Comparison of ENCODE assay signal across 8 cellular contexts in the genomic region with DNA sequence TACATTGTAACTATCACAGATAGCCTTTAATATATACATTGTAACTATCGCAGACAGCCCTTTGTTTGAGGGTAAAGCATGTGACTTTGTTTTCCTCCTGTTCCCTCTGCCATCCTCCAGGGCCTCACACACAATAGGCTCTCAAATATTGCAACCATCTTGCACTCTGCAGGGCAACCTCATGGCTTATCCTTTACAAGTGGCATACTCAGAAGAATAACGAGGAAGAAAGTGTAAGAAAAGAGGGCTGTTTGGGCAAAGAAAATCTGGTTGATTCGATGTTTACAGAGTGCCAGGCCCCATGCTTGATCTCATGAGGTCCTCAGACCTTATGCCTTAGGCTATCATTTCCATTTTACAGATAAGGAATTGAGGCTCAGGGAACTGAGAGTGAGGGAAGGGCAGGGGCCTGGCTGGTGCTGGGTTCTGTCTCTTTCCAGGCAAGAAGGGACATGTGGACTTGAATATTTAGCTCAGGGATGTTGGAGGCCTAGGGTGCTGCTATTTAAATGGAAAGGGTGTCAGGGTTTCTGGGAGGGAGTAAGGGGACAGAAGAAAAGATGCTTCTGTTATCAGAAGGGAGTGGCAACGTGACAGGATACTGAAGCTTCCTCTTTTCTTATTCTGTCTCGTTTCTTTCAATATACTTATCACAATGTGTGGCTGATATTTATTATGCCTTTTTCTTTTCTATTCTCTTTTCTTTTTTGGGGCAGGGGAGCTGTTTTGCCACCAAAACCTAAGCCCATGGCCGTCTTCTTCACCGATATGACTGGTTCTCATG. TPM values are rescaled to one million over a fixed set of nuclear protein-coding genes. Genes with fewer than 3 reads are reported as not detected.
DNase-seq lines count a peak whose midpoint lies in the region; ATAC-seq and TF ChIP-seq lines count a peak whose summit lies in the region.

No MANE protein-coding gene starts in this region.

- H3K27me3 ChIP-seq in DND-41 (ENCODE audit: insufficient read depth, low read length, poor library complexity) (no peaks in the 10 kb centered on the region), colonic mucosa (no peaks in the 10 kb centered on the region), neural progenitor cell (no peaks in the 10 kb centered on the region), gastroesophageal sphincter (peaks cover 13% of the 10 kb centered on the region)

- H3K36me3 Mint-ChIP-seq in neural progenitor cell, result no peaks in the 10 kb centered on the region

- H3K4me3 Mint-ChIP-seq in neural progenitor cell, result peak overlapping the region; percentile 99

- no peaks in the 10 kb centered on the region for H3K9me3 Mint-ChIP-seq in neural progenitor cell

- H3K79me2 ChIP-seq in DND-41 (ENCODE audit: insufficient read depth, low read length), result peaks cover 43% of the 10 kb centered on the region
- peaks cover 36% of the 10 kb centered on the region for H3K79me2 ChIP-seq in neural progenitor cell (ENCODE audit: low read depth)

- no peak overlapping the region for H3K27ac Mint-ChIP-seq in neural progenitor cell

- H3K36me3 ChIP-seq in DND-41 (ENCODE audit: insufficient read depth, low read length) (no peaks in the 10 kb centered on the region), colonic mucosa (no peaks in the 10 kb centered on the region), neural progenitor cell (no peaks in the 10 kb centered on the region), gastroesophageal sphincter (no peaks in the 10 kb centered on the region)

- H3K27ac ChIP-seq in DND-41 (ENCODE audit: low read length) (peak overlapping the region; percentile 84), colonic mucosa (no peak overlapping the region), neural progenitor cell (no peak overlapping the region), gastroesophageal sphincter (peak overlapping the region in 1 of 4 donors; percentile 88)

- H2AFZ ChIP-seq in DND-41 (ENCODE audit: low read depth, low read length), result peak overlapping the region; percentile 89; the same call in 1 of the 2 replicates
- H2AFZ ChIP-seq in neural progenitor cell (replicated peaks), result no peak overlapping the region

- TF ChIP-seq POLR2A in gastroesophageal sphincter (IDR thresholded peaks at IDR 0.05), result no peak

- no peak for TF ChIP-seq CTCF in DND-41 (IDR thresholded peaks at IDR 0.05; ENCODE audit: borderline replicate concordance, extremely low read depth, low read length, poor library complexity, severe bottlenecking)
- no peak for TF ChIP-seq CTCF in colonic mucosa (IDR thresholded peaks at IDR 0.05)
- TF ChIP-seq CTCF in neural progenitor cell (IDR thresholded peaks at IDR 0.05), result no peak
- TF ChIP-seq CTCF in gastroesophageal sphincter (IDR thresholded peaks at IDR 0.05), result no peak

- DNase-seq in DND-41 (no peak), MV-4-11 (lab: John Stamatoyannopoulos, UW) (peak; percentile 39), colonic mucosa (no peak), neural progenitor cell (ENCODE audit: low spot score) (no peak), NCI-H1694 treated with DMSO at 0.1 percent for 48 hours (lab: John Stamatoyannopoulos, UW) (no peak), NCI-H446 treated with DMSO at 0.1 percent for 48 hours (lab: John Stamatoyannopoulos, UW) (no peak), dermis blood vessel endothelial cell (no peak)

- peaks cover 4% of the 10 kb centered on the region for H3K27me3 Mint-ChIP-seq in neural progenitor cell (ENCODE audit: insufficient read depth, low read depth)

- no peak for TF ChIP-seq EP300 in gastroesophageal sphincter (IDR thresholded peaks at IDR 0.05)

- H3K4me3 ChIP-seq in DND-41 (ENCODE audit: low read depth in 1 of 2, low read length in 2 of 2) (peak overlapping the region; percentile 39 to 77; a peak in 3 of 4 replicates), colonic mucosa (peak overlapping the region; percentile 97), neural progenitor cell (peak overlapping the region; percentile 85), gastroesophageal sphincter (peak overlapping the region in 1 of 2 donors; percentile 72)

- peaks cover 30% of the 10 kb centered on the region for H3K4me1 Mint-ChIP-seq in neural progenitor cell

- intact Hi-C loops in colonic mucosa (cut with DNase I), result no loop called here

- peaks cover 11% of the 10 kb centered on the region; the same call in 1 of the 2 replicates for H4K20me1 ChIP-seq in DND-41 (ENCODE audit: insufficient read depth, low read length)
- no peaks in the 10 kb centered on the region for H4K20me1 ChIP-seq in neural progenitor cell (ENCODE audit: low read depth)

- ATAC-seq in DND-41 (ENCODE audit: insufficient read depth, low read depth) (no peak), gastroesophageal sphincter (no peak)

- peak overlapping the region; percentile 78 for H3K4me2 ChIP-seq in DND-41 (ENCODE audit: insufficient read depth, low read length)
- H3K4me2 ChIP-seq in neural progenitor cell, result peak overlapping the region; percentile 86

- H3K4me1 ChIP-seq in DND-41 (ENCODE audit: insufficient read depth, low read length) (peaks cover 24% of the 10 kb centered on the region), colonic mucosa (peaks cover 8% of the 10 kb centered on the region), neural progenitor cell (peaks cover 11% of the 10 kb centered on the region), gastroesophageal sphincter (peaks cover 0 to 36% (median 8%) of the 10 kb centered on the region in 3 donors)

- 28 to 30% methylated on average over 7 of the region's 7 CpGs for WGBS in gastroesophageal sphincter (ENCODE audit: low coverage in 1 of 2), 2 donors

- H3K9ac ChIP-seq in DND-41 (ENCODE audit: low read depth, low read length) (peak overlapping the region; percentile 77), colonic mucosa (ENCODE audit: low read depth in 2 of 2, low read length in 2 of 2) (peak overlapping the region in 1 of 2 donors; percentile 90), neural progenitor cell (no peak overlapping the region)

- H3K9me3 ChIP-seq in DND-41 (ENCODE audit: insufficient read depth, low read length, severe bottlenecking), result no peaks in the 10 kb centered on the region
- no peaks in the 10 kb centered on the region for H3K9me3 ChIP-seq in colonic mucosa
- no peaks in the 10 kb centered on the region for H3K9me3 ChIP-seq in neural progenitor cell (ENCODE audit: low read depth)
- H3K9me3 ChIP-seq in gastroesophageal sphincter, result no peaks in the 10 kb centered on the region

- peaks cover 6% of the 10 kb centered on the region for H3F3A ChIP-seq in neural progenitor cell (ENCODE audit: low read depth)

RNA-seq across cellular contexts. Expression of gene SAMM50, which starts 1.1 kb away (rescaled TPM):
- total RNA-seq in colonic mucosa, result 10 to 100 TPM; 40.7 to 49.5 TPM
- 45.5 and 48.5 TPM in 2 replicates for total RNA-seq in neural progenitor cell (ENCODE audit: low replicate concordance)
- 10 to 100 TPM; 19.8 to 33.4 (median 31.6) TPM for total RNA-seq in gastroesophageal sphincter
- total RNA-seq in dermis blood vessel endothelial cell, result 53.6 and 57.9 TPM in 2 replicates

RNA-seq across cellular contexts. Expression of gene PNPLA3, which starts 30.6 kb away (rescaled TPM):
- total RNA-seq in colonic mucosa (1 to 10 TPM in 1 of 2 donors, under 1 TPM in 1; 0.15 to 1.6 TPM), neural progenitor cell (ENCODE audit: low replicate concordance) (4.8 and 9.0 TPM in 2 replicates), gastroesophageal sphincter (not detected), dermis blood vessel endothelial cell (1.0 and 2.7 TPM in 2 replicates)
